ENCODE assay signal across 1 cellular context in the genomic region with DNA sequence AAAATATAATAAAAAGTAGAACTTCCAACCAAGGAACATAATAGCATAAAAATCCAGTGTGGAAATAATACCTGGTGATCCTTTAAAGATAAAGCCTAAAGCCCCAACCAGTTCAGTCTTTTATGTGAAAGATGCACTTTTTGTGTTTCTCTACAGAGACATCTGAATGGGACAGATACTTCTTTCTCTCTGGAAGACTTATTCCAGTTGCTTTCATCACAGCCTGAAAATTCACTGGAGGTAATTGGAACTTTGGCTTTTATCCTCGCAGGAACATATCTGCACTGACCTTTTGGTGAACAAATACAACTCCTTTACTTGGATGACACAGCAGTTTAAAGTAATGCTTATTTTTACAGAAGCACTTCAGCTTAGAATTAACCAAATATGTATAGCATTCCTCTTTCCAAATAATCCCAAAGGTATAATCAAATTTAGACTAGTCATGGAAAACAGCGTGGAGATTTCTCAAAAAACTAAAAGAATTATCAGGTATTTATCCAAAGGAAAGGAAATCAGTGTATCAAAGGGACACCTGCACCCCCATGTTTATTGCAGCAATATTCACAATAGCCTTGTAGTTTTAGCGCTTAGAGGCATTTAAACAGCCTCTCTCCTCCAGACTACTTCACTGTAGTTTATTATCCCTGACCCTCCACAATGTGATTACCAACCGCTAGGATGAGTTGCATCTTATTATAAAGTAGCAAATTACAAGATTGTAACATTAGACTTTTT.
TF ChIP-seq lines count a peak whose summit lies in the region.

No MANE protein-coding gene starts in this region.

TF ChIP-seq in GM12878, 131 proteins besides CTCF, POLR2A, EP300 and RAD21:
- TF ChIP-seq, protein P1, sequence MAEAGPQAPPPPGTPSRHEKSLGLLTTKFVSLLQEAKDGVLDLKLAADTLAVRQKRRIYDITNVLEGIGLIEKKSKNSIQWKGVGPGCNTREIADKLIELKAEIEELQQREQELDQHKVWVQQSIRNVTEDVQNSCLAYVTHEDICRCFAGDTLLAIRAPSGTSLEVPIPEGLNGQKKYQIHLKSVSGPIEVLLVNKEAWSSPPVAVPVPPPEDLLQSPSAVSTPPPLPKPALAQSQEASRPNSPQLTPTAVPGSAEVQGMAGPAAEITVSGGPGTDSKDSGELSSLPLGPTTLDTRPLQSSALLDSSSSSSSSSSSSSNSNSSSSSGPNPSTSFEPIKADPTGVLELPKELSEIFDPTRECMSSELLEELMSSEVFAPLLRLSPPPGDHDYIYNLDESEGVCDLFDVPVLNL (IDR thresholded peaks at IDR 0.05; ENCODE audit: low read depth, low read length): no peak
- TF ChIP-seq, protein P2, sequence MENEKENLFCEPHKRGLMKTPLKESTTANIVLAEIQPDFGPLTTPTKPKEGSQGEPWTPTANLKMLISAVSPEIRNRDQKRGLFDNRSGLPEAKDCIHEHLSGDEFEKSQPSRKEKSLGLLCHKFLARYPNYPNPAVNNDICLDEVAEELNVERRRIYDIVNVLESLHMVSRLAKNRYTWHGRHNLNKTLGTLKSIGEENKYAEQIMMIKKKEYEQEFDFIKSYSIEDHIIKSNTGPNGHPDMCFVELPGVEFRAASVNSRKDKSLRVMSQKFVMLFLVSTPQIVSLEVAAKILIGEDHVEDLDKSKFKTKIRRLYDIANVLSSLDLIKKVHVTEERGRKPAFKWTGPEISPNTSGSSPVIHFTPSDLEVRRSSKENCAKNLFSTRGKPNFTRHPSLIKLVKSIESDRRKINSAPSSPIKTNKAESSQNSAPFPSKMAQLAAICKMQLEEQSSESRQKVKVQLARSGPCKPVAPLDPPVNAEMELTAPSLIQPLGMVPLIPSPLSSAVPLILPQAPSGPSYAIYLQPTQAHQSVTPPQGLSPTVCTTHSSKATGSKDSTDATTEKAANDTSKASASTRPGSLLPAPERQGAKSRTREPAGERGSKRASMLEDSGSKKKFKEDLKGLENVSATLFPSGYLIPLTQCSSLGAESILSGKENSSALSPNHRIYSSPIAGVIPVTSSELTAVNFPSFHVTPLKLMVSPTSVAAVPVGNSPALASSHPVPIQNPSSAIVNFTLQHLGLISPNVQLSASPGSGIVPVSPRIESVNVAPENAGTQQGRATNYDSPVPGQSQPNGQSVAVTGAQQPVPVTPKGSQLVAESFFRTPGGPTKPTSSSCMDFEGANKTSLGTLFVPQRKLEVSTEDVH (IDR thresholded peaks at IDR 0.05; ENCODE audit: low read depth, partially characterized antibody): peak; percentile 27
- no peak for TF ChIP-seq HDGF (IDR thresholded peaks at IDR 0.05)
- 0 out of 2 replicates have a peak, but pooled peaks have one; percentile 12 for TF ChIP-seq BMI1 (IDR thresholded peaks at IDR 0.05; ENCODE audit: borderline replicate concordance)
- TF ChIP-seq ZNF24 (IDR thresholded peaks at IDR 0.05): no peak
- TF ChIP-seq, protein P3, sequence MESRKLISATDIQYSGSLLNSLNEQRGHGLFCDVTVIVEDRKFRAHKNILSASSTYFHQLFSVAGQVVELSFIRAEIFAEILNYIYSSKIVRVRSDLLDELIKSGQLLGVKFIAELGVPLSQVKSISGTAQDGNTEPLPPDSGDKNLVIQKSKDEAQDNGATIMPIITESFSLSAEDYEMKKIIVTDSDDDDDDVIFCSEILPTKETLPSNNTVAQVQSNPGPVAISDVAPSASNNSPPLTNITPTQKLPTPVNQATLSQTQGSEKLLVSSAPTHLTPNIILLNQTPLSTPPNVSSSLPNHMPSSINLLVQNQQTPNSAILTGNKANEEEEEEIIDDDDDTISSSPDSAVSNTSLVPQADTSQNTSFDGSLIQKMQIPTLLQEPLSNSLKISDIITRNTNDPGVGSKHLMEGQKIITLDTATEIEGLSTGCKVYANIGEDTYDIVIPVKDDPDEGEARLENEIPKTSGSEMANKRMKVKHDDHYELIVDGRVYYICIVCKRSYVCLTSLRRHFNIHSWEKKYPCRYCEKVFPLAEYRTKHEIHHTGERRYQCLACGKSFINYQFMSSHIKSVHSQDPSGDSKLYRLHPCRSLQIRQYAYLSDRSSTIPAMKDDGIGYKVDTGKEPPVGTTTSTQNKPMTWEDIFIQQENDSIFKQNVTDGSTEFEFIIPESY (IDR thresholded peaks at IDR 0.05): no peak
- peak; percentile 53; the same call in 1 of the 2 replicates for TF ChIP-seq POLR2AphosphoS2 (IDR thresholded peaks at IDR 0.05; ENCODE audit: low read depth, low read length)
- TF ChIP-seq POLR2AphosphoS5 (IDR thresholded peaks at IDR 0.05; ENCODE audit: low read length): peak; percentile 74
- peak; percentile 5; the same call in 1 of the 2 replicates for TF ChIP-seq BACH1 (IDR thresholded peaks at IDR 0.05; ENCODE audit: borderline replicate concordance)
- TF ChIP-seq, protein P4, sequence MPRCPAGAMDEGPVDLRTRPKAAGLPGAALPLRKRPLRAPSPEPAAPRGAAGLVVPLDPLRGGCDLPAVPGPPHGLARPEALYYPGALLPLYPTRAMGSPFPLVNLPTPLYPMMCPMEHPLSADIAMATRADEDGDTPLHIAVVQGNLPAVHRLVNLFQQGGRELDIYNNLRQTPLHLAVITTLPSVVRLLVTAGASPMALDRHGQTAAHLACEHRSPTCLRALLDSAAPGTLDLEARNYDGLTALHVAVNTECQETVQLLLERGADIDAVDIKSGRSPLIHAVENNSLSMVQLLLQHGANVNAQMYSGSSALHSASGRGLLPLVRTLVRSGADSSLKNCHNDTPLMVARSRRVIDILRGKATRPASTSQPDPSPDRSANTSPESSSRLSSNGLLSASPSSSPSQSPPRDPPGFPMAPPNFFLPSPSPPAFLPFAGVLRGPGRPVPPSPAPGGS (IDR thresholded peaks at IDR 0.05; ENCODE audit: borderline replicate concordance, insufficient read depth, low read depth, low read length, poor library complexity, severe bottlenecking): peak; percentile 61
